1 cellular context compared by ENCODE assay signal in genomic region chr1:204401747-204402146, GRCh38.
A peak's percentile ranks its signal among the peaks of the same experiment; 100 is the strongest.
TF ChIP-seq lines count a peak whose summit lies in the region.

No MANE protein-coding gene starts in this region.

TF ChIP-seq in K562, 482 proteins besides CTCF, POLR2A, EP300 and RAD21:
- TF ChIP-seq ZKSCAN3 (CRISPR knock-in tag; IDR thresholded peaks at IDR 0.05): no peak
- 0 out of 2 replicates have a peak, but pooled peaks have one; percentile 8 for TF ChIP-seq POLR2G (IDR thresholded peaks at IDR 0.05; ENCODE audit: low read depth, low read length)
- TF ChIP-seq ZNF316 (IDR thresholded peaks at IDR 0.05): peak; percentile 65; the same call in 1 of the 2 replicates
- TF ChIP-seq C11orf30 (IDR thresholded peaks at IDR 0.05; ENCODE audit: low read depth): peak; percentile 58; the same call in 1 of the 2 replicates
